ENCODE assay signal across 8 cellular contexts in genomic region chr11:794766-795637, GRCh38. TPM values are rescaled to one million over a fixed set of nuclear protein-coding genes. Genes with fewer than 3 reads are reported as not detected.
A peak's percentile ranks its signal among the peaks of the same experiment; 100 is the strongest.
DNase-seq lines count a peak whose midpoint lies in the region; ATAC-seq and TF ChIP-seq lines count a peak whose summit lies in the region.

No MANE protein-coding gene starts in this region.

- DNase-seq in effector memory CD4-positive, alpha-beta T cell = no peak
- DNase-seq in skeletal muscle cell (ENCODE audit: low read depth) (no peak), sciatic nerve (ENCODE audit: low spot score) (no peak), GM19240 (ENCODE audit: insufficient read length, low spot score) (no peak), GM10248 (ENCODE audit: extremely low spot score) (no peak)

- H3K4me3 ChIP-seq in GM08714 (ENCODE audit: low read length) (peak overlapping the region; percentile 87; the same call in 1 of the 2 replicates), OCI-LY1 (ENCODE audit: low read depth, low read length, poor library complexity, severe bottlenecking) (peak overlapping the region; percentile 86), skeletal muscle cell (ENCODE audit: low read depth, low read length) (peak overlapping the region; percentile 81)
- peak overlapping the region; percentile 91 for H3K4me3 ChIP-seq in effector memory CD4-positive, alpha-beta T cell (ENCODE audit: insufficient read depth, low read depth, low read length, poor library complexity, severe bottlenecking)

- H3K27ac ChIP-seq in OCI-LY1 (ENCODE audit: low read depth, low read length, poor library complexity, severe bottlenecking) = no peak overlapping the region
- no peak overlapping the region for H3K27ac ChIP-seq in effector memory CD4-positive, alpha-beta T cell (ENCODE audit: insufficient read depth, low read length, poor library complexity, severe bottlenecking)

- H3K9ac ChIP-seq in OCI-LY1 (ENCODE audit: low read length) = peak overlapping the region; percentile 83

- H3K9me3 ChIP-seq in OCI-LY1 (ENCODE audit: low read length) = no peaks in the 10 kb centered on the region
- no peaks in the 10 kb centered on the region for H3K9me3 ChIP-seq in effector memory CD4-positive, alpha-beta T cell (ENCODE audit: control insufficient read depth, low read length)

- intact Hi-C loops in sciatic nerve (cut with DNase I) = loop anchor here (10.0 kb wide), 1 partner anchor 130 kb away; no protein-coding TSS in a partner anchor

- TF ChIP-seq CTCF in OCI-LY1 (IDR thresholded peaks at IDR 0.05; ENCODE audit: low read length) (no peak), GM10248 (IDR thresholded peaks at IDR 0.05; ENCODE audit: control extremely low read depth, extremely low read depth, low read depth, missing control alignments) (no peak)

- no peaks in the 10 kb centered on the region for H3F3A ChIP-seq in OCI-LY1 (ENCODE audit: insufficient read depth, low read length)

- H3K9me2 ChIP-seq in OCI-LY1 (ENCODE audit: low read depth, low read length) = no peaks in the 10 kb centered on the region

- CTCF ChIA-PET in GM10248 (lab: Yijun Ruan, JAX) = interaction anchor here (1.0 to 2.4 kb wide), 5 partner anchors 11 to 276 kb away, joined by 3 to 12 read pairs (median 3); partner anchors contain the start of gene RPLP2

- H2AFZ ChIP-seq in OCI-LY1 (ENCODE audit: low read length) = no peak overlapping the region

- ATAC-seq in sciatic nerve (no peak), HG03460 (IDR thresholded peaks at IDR 0.05; ENCODE audit: unreplicated experiment) (no peak)

- H3K79me2 ChIP-seq in OCI-LY1 (ENCODE audit: insufficient read depth, low read length) = no peaks in the 10 kb centered on the region

- no peaks in the 10 kb centered on the region for H4K20me1 ChIP-seq in OCI-LY1 (ENCODE audit: insufficient read depth, low read length)

- no peaks in the 10 kb centered on the region for H3K27me3 ChIP-seq in OCI-LY1 (ENCODE audit: insufficient read depth, low read length)
- H3K27me3 ChIP-seq in effector memory CD4-positive, alpha-beta T cell (replicated peaks; ENCODE audit: control insufficient read depth, insufficient read depth, low read length, poor library complexity, severe bottlenecking) = no peaks in the 10 kb centered on the region

- POLR2A ChIA-PET in GM10248 (lab: Yijun Ruan, JAX) = interaction anchor here (0.5 to 0.8 kb wide), 2 partner anchors 24 to 99 kb away, joined by 3 to 4 read pairs; partner anchors contain the start of gene TMEM80

- H3K4me1 ChIP-seq in OCI-LY1 (ENCODE audit: insufficient read depth, low read length, severe bottlenecking) = peaks cover 23% of the 10 kb centered on the region
- H3K4me1 ChIP-seq in effector memory CD4-positive, alpha-beta T cell (ENCODE audit: control insufficient read depth, insufficient read depth, low read length, poor library complexity, severe bottlenecking) = peaks cover 29% of the 10 kb centered on the region

- H3K4me2 ChIP-seq in OCI-LY1 (ENCODE audit: low read length) = peak overlapping the region; percentile 97

- H3K36me3 ChIP-seq in OCI-LY1 (ENCODE audit: insufficient read depth, low read length) = peaks cover 17% of the 10 kb centered on the region; the same call in 1 of the 2 replicates
- peaks cover 27% of the 10 kb centered on the region for H3K36me3 ChIP-seq in effector memory CD4-positive, alpha-beta T cell (ENCODE audit: control insufficient read depth, insufficient read depth, low read length)

RNA-seq across cellular contexts. Expression of gene SLC25A22, which starts 3.1 kb away (rescaled TPM):
- 7.2 TPM for total RNA-seq in sciatic nerve

RNA-seq across cellular contexts. Expression of gene CEND1, which starts 5.1 kb away (rescaled TPM):
- not detected for total RNA-seq in sciatic nerve

RNA-seq across cellular contexts. Expression of gene PIDD1, which starts 10.0 kb away (rescaled TPM):
- 16.7 TPM for total RNA-seq in sciatic nerve

RNA-seq across cellular contexts. Expression of gene RPLP2, which starts 14.8 kb away (rescaled TPM):
- total RNA-seq in sciatic nerve = 1,209 TPM

RNA-seq across cellular contexts. Expression of gene GATD1, which starts 17.7 kb away (rescaled TPM):
- 74.8 TPM for total RNA-seq in sciatic nerve
